Comparison of ENCODE assay signal across 20 cellular contexts in the genomic region with DNA sequence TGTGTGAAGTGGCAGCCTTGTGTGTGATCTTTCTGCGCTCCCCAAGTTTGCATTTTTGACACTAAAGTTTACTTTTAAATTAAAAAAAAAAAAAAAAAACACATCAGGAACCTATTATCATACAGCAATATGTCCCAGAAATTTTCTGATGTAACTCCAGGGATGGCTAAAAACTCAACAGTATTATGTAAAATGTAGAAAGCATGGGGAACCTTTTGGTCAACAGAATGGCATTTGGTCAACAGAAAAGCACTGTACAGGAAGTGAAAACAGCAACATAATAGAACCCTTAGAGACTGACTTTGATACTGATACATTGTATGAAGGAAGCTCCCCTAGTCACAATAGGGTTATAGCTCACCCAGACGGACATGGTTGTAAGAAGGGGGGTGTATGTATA.
"Had no signal": no experiment of that assay in that cellular context is flagged by ENCODE, and none has a peak within 500 bp of the region (broad histone marks: within the 10 kb centered on the region; RNA-seq: fewer than 3 reads in every experiment).

No MANE protein-coding gene starts in this region.

- H3K9me3 ChIP-seq: adrenal gland, mucosa of descending colon, prostate gland, suprapubic skin, vagina had no signal

- H3K27ac ChIP-seq: adrenal gland, prostate gland, skin epidermis, suprapubic skin, vagina, WERI-Rb-1 had no signal

- H3K4me1 Mint-ChIP-seq: activated naive CD4-positive, alpha-beta T cell treated with anti-CD3 and anti-CD28 coated beads, Interleukin-2, amount 50 U/mL, for 24 hours had no signal

- H3K4me3 Mint-ChIP-seq: activated naive CD4-positive, alpha-beta T cell treated with anti-CD3 and anti-CD28 coated beads, Interleukin-2, amount 50 U/mL, for 24 hours; effector memory CD8-positive, alpha-beta T cell; memory B cell; naive B cell; neural crest cell; stimulated activated naive CD8-positive, alpha-beta T cell treated with anti-CD3 and anti-CD28 coated beads, Interleukin-15, Interleukin-2, amounts not matched to agents 100 ng/mL and 50 ng/mL, for 24 hours had no signal

- H3K9me3 Mint-ChIP-seq: activated naive CD4-positive, alpha-beta T cell treated with anti-CD3 and anti-CD28 coated beads, Interleukin-2, amount 50 U/mL, for 24 hours; effector memory CD8-positive, alpha-beta T cell; memory B cell; naive B cell; neural crest cell; stimulated activated naive CD8-positive, alpha-beta T cell treated with anti-CD3 and anti-CD28 coated beads, Interleukin-15, Interleukin-2, amounts not matched to agents 100 ng/mL and 50 ng/mL, for 24 hours had no signal

- H3K27ac Mint-ChIP-seq: activated naive CD4-positive, alpha-beta T cell treated with anti-CD3 and anti-CD28 coated beads, Interleukin-2, amount 50 U/mL, for 24 hours; effector memory CD8-positive, alpha-beta T cell; memory B cell; naive B cell; stimulated activated naive CD8-positive, alpha-beta T cell treated with anti-CD3 and anti-CD28 coated beads, Interleukin-15, Interleukin-2, amounts not matched to agents 100 ng/mL and 50 ng/mL, for 24 hours had no signal

- DNase-seq: activated CD4-positive, alpha-beta T cell treated with anti-CD3 and anti-CD28 coated beads, Interleukin-2, amount 50 U/mL, for 48 hours; activated gamma-delta T cell; adrenal gland; dermis blood vessel endothelial cell; effector memory CD8-positive, alpha-beta T cell; hypothalamus; left ventricle myocardium superior; mucosa of descending colon; naive B cell; trophoblast cell; WERI-Rb-1 had no signal

- H3K36me3 Mint-ChIP-seq: naive B cell had no signal

- H3K36me3 ChIP-seq: adrenal gland, prostate gland, vagina, WERI-Rb-1 had no signal

- H3K27me3 ChIP-seq: adrenal gland, suprapubic skin, vagina had no signal

- H3K4me3 ChIP-seq: adrenal gland, mucosa of descending colon, prostate gland, skin epidermis, suprapubic skin, vagina had no signal

- ATAC-seq: effector memory CD8-positive, alpha-beta T cell; left ventricle myocardium superior; mucosa of descending colon; right cardiac atrium had no signal

- H3K4me1 ChIP-seq: adrenal gland, prostate gland, suprapubic skin, vagina had no signal

- H3K27me3 Mint-ChIP-seq: activated naive CD4-positive, alpha-beta T cell treated with anti-CD3 and anti-CD28 coated beads, Interleukin-2, amount 50 U/mL, for 24 hours; effector memory CD8-positive, alpha-beta T cell; memory B cell; naive B cell; stimulated activated naive CD8-positive, alpha-beta T cell treated with anti-CD3 and anti-CD28 coated beads, Interleukin-15, Interleukin-2, amounts not matched to agents 100 ng/mL and 50 ng/mL, for 24 hours had no signal
